26 cellular contexts compared by ENCODE assay signal in genomic region chr9:37925006-37925405, GRCh38. TPM values are rescaled to one million over a fixed set of nuclear protein-coding genes. Genes with fewer than 3 reads are reported as not detected.
DNase-seq lines count a peak whose midpoint lies in the region; ATAC-seq and TF ChIP-seq lines count a peak whose summit lies in the region.
"Had no signal": no experiment of that assay in that cellular context is flagged by ENCODE, and none has a peak within 500 bp of the region (broad histone marks: within the 10 kb centered on the region; RNA-seq: fewer than 3 reads in every experiment).

No MANE protein-coding gene starts in this region.

- H3K4me3 Mint-ChIP-seq in endodermal cell (no peak overlapping the region), neural crest cell (no peak overlapping the region)
- H3K4me3 Mint-ChIP-seq: CD4-positive, alpha-beta memory T cell had no signal

- peaks cover 20% of the 10 kb centered on the region for H3K36me3 ChIP-seq in RWPE2 (ENCODE audit: low read depth)
- H3K36me3 ChIP-seq in endodermal cell (ENCODE audit: control insufficient read depth, insufficient read depth, low read length), result peaks cover 29% of the 10 kb centered on the region
- H3K36me3 ChIP-seq in smooth muscle cell (ENCODE audit: low read depth), result no peaks in the 10 kb centered on the region
- H3K36me3 ChIP-seq: BLaER1 treated with 17β-estradiol and CSF1 and Interleukin-3, amounts not matched to agents 10 nM and 100 nM had no signal

- H3K27me3 Mint-ChIP-seq in endodermal cell (ENCODE audit: insufficient read depth), result no peaks in the 10 kb centered on the region
- no peaks in the 10 kb centered on the region for H3K27me3 Mint-ChIP-seq in neural crest cell (ENCODE audit: low read depth)

- H3K9me3 Mint-ChIP-seq in endodermal cell, result no peaks in the 10 kb centered on the region
- no peaks in the 10 kb centered on the region for H3K9me3 Mint-ChIP-seq in neural crest cell
- H3K9me3 Mint-ChIP-seq: CD4-positive, alpha-beta memory T cell had no signal

- TF ChIP-seq CTCF in RWPE2 (IDR thresholded peaks at IDR 0.05; ENCODE audit: poor library complexity, severe bottlenecking) (no peak), endodermal cell (conservative IDR thresholded peaks at IDR 0.05) (no peak), neural crest cell (conservative IDR thresholded peaks at IDR 0.05) (no peak), smooth muscle cell (IDR thresholded peaks at IDR 0.05; ENCODE audit: borderline replicate concordance, insufficient read depth, poor library complexity, severe bottlenecking) (no peak)

- no peak for ATAC-seq in RWPE2 (ENCODE audit: low read depth)
- ATAC-seq: GM12878 had no signal

- H3K27me3 ChIP-seq in RWPE2 (ENCODE audit: insufficient read depth, poor library complexity, severe bottlenecking) (no peaks in the 10 kb centered on the region), endodermal cell (ENCODE audit: control insufficient read depth, insufficient read depth, low read length, poor library complexity, severe bottlenecking) (no peaks in the 10 kb centered on the region), smooth muscle cell (ENCODE audit: low read depth) (no peaks in the 10 kb centered on the region)
- H3K27me3 ChIP-seq: BLaER1 treated with 17β-estradiol and CSF1 and Interleukin-3, amounts not matched to agents 10 nM and 100 nM had no signal

- H4K20me1 ChIP-seq in smooth muscle cell (ENCODE audit: low read depth), result peaks cover 12% of the 10 kb centered on the region

- H2AFZ ChIP-seq in smooth muscle cell (ENCODE audit: low read depth), result no peak overlapping the region

- H3K4me3 ChIP-seq in RWPE2 (ENCODE audit: severe bottlenecking) (no peak overlapping the region), endodermal cell (ENCODE audit: low read length) (no peak overlapping the region), smooth muscle cell (no peak overlapping the region)
- H3K4me3 ChIP-seq: BLaER1 treated with 17β-estradiol and CSF1 and Interleukin-3, amounts not matched to agents 10 nM and 100 nM; GM12878 had no signal

- H3K27ac Mint-ChIP-seq in endodermal cell, result peak overlapping the region; percentile 23
- peak overlapping the region; percentile 19 for H3K27ac Mint-ChIP-seq in neural crest cell (ENCODE audit: unreplicated experiment)

- H3K4me1 Mint-ChIP-seq in endodermal cell (peaks cover 56% of the 10 kb centered on the region), neural crest cell (peaks cover 45% of the 10 kb centered on the region)
- H3K4me1 Mint-ChIP-seq: CD4-positive, alpha-beta memory T cell had no signal

- H3K79me2 ChIP-seq in smooth muscle cell (ENCODE audit: low read depth), result peaks cover 17% of the 10 kb centered on the region

- no peak overlapping the region for H3K9ac ChIP-seq in endodermal cell (ENCODE audit: extremely low read depth, low read length, poor library complexity, severe bottlenecking)
- H3K9ac ChIP-seq in smooth muscle cell (ENCODE audit: low read depth), result no peak overlapping the region
- H3K9ac ChIP-seq: BLaER1 treated with 17β-estradiol and CSF1 and Interleukin-3, amounts not matched to agents 10 nM and 100 nM had no signal

- no peaks in the 10 kb centered on the region for H3K9me3 ChIP-seq in RWPE2 (ENCODE audit: severe bottlenecking)
- no peaks in the 10 kb centered on the region for H3K9me3 ChIP-seq in endodermal cell (ENCODE audit: control insufficient read depth, low read length)
- H3K9me3 ChIP-seq in smooth muscle cell (replicated peaks; ENCODE audit: low read depth), result no peaks in the 10 kb centered on the region
- H3K9me3 ChIP-seq: BLaER1 treated with 17β-estradiol and CSF1 and Interleukin-3, amounts not matched to agents 10 nM and 100 nM had no signal

- H3K27ac ChIP-seq in RWPE2 (ENCODE audit: poor library complexity, severe bottlenecking), result peak overlapping the region; percentile 22
- no peak overlapping the region for H3K27ac ChIP-seq in endodermal cell (ENCODE audit: low read depth, low read length)
- H3K27ac ChIP-seq in smooth muscle cell (ENCODE audit: low read depth), result peak overlapping the region; percentile 27
- H3K27ac ChIP-seq in caudate nucleus (ENCODE audit: low read depth, low read length), result no peak overlapping the region
- H3K27ac ChIP-seq: BLaER1 treated with 17β-estradiol and CSF1 and Interleukin-3, amounts not matched to agents 10 nM and 100 nM had no signal

- H3K4me1 ChIP-seq in RWPE2 (ENCODE audit: insufficient read depth, poor library complexity, severe bottlenecking) (peaks cover 43% of the 10 kb centered on the region), endodermal cell (ENCODE audit: control insufficient read depth, insufficient read depth, low read length) (peaks cover 35% of the 10 kb centered on the region), smooth muscle cell (ENCODE audit: low read depth) (peaks cover 39% of the 10 kb centered on the region)

- H3K4me2 ChIP-seq in smooth muscle cell, result no peak overlapping the region

- 90 to 95% methylated on average over 6 of the region's 6 CpGs for WGBS in endodermal cell (ENCODE audit: insufficient coverage in 1 of 2, insufficient read length in 1 of 2), 2 experiments
- WGBS in smooth muscle cell (ENCODE audit: low lambda C conversion rate), result 84% methylated on average over 6 of the region's 6 CpGs

- DNase-seq in RWPE2 (ENCODE audit: low spot score) (no peak), endodermal cell (no peak), neural crest cell (ENCODE audit: low read depth, low spot score) (no peak), smooth muscle cell (lab: John Stamatoyannopoulos, UW; ENCODE audit: unreplicated experiment) (no peak), caudate nucleus (lab: John Stamatoyannopoulos, UW) (no peak), putamen (ENCODE audit: low spot score) (no peak), 8988T (no peak), activated gamma-delta T cell treated with Interleukin-2 at 50 U/mL for 16 hours (no peak)
- DNase-seq: AML-193; CD4-positive, alpha-beta memory T cell; COR-L47; DMS53; EL; GDM1; GOT3; HCEC 1CT; IMR-90; KG1; MM.1S; NCI-H2029; NCI-H446 treated with DMSO at 0.1 percent for 48 hours; NCI-H526 treated with DMSO at 0.1 percent for 48 hours; RPMI8226; SHP77 treated with DMSO at 0.1 percent for 48 hours had no signal

- peaks cover 17% of the 10 kb centered on the region for H3K36me3 Mint-ChIP-seq in endodermal cell (ENCODE audit: low read depth)
- H3K36me3 Mint-ChIP-seq in neural crest cell (ENCODE audit: low read depth), result no peaks in the 10 kb centered on the region
- H3K36me3 Mint-ChIP-seq: CD4-positive, alpha-beta memory T cell had no signal

- H3F3A ChIP-seq in smooth muscle cell (ENCODE audit: low read depth), result no peaks in the 10 kb centered on the region

RNA-seq across cellular contexts. Expression of gene SLC25A51, which starts 21.1 kb away (rescaled TPM):
- 10 to 100 TPM; 15.8 to 17.2 TPM for total RNA-seq in endodermal cell
- polyA plus RNA-seq in endodermal cell (2013, experiment 1 of 2), result 15.8 TPM
- 16.7 TPM for polyA plus RNA-seq in endodermal cell (2013, experiment 2 of 2)
- 32.5 and 33.0 TPM in 2 replicates for total RNA-seq in neural crest cell
- 32.0 and 42.9 TPM in 2 replicates for total RNA-seq in smooth muscle cell
- 6.5 and 13.0 TPM in 2 replicates for polyA plus RNA-seq in smooth muscle cell

Comparison
In these comparisons a context has a peak if more than half of its experiments do, and no peak if none do; other contexts are left out.
1. H3K27ac ChIP-seq: peak in RWPE2 (single experiment) and smooth muscle cell (single experiment); none in endodermal cell (single experiment) and caudate nucleus (single experiment).